Comparison of ENCODE assay signal across 8 cellular contexts in genomic region chr21:42973991-42974831, GRCh38. TPM values are rescaled to one million over a fixed set of nuclear protein-coding genes. Genes with fewer than 3 reads are reported as not detected.
DNase-seq lines count a peak whose midpoint lies in the region; ATAC-seq and TF ChIP-seq lines count a peak whose summit lies in the region.

Gene PKNOX1 (plus strand): TSS chr21:42974562. CDS start chr21:43004382, 29,820 bp downstream.

- H3K9me3 ChIP-seq in ovary, result no peaks in the 10 kb centered on the region
- no peaks in the 10 kb centered on the region for H3K9me3 ChIP-seq in thyroid gland

- peak; percentile 47 for TF ChIP-seq EP300 in ovary (IDR thresholded peaks at IDR 0.05)

- H3K4me3 ChIP-seq in GM12875 (ENCODE audit: low read depth, low read length), result peak within 1 kb of the TSS; percentile 78
- H3K4me3 ChIP-seq in ovary, result peak within 1 kb of the TSS; percentile 79
- H3K4me3 ChIP-seq in thyroid gland (replicated peaks in 1 of 3), result peak within 1 kb of the TSS; percentile 53 to 79 (median 59)

- ATAC-seq in HG02798 (IDR thresholded peaks at IDR 0.05; ENCODE audit: poor library complexity, unreplicated experiment) (peak; percentile 85), Right ventricle myocardium inferior (peak; percentile 97)

- H3K27ac ChIP-seq in ovary, result peak within 1 kb of the TSS; percentile 99
- H3K27ac ChIP-seq in thyroid gland, result peak within 1 kb of the TSS; percentile 93 to 96 (median 96)

- TF ChIP-seq POLR2A in ovary (IDR thresholded peaks at IDR 0.05) (peak; percentile 59), thyroid gland (IDR thresholded peaks at IDR 0.05) (peak; percentile 79 to 92)

- DNase-seq in NCI-H1417 treated with DMSO at 0.1 percent for 48 hours (lab: John Stamatoyannopoulos, UW), result peak; percentile 96
- DNase-seq in SW 1271 (lab: John Stamatoyannopoulos, UW), result peak; percentile 75 to 94
- peak; percentile 96 for DNase-seq in activated naive CD8-positive, alpha-beta T cell treated with anti-CD3 and anti-CD28 coated beads, Interleukin-2, amount 50 U/mL, for 16 hours (ENCODE audit: low read depth, low spot score)
- DNase-seq in Right ventricle myocardium inferior (ENCODE audit: missing footprints), result peak; percentile 100
- DNase-seq in ovary, result peak; percentile 98 to 99 (median 98)
- DNase-seq in thyroid gland, result peak; percentile 99

- H3K4me1 ChIP-seq in ovary (ENCODE audit: insufficient read depth) (no peaks in the 10 kb centered on the region), thyroid gland (peaks cover 14 to 16% of the 10 kb centered on the region in 2 donors)

- no peaks in the 10 kb centered on the region for H3K36me3 ChIP-seq in ovary
- H3K36me3 ChIP-seq in thyroid gland, result no peaks in the 10 kb centered on the region

- intact Hi-C loops in Right ventricle myocardium inferior (cut with DNase I) (loop anchor here (5.0 kb wide), 1 partner anchor 82 kb away; the partner anchor contains the start of gene NDUFV3), ovary (cut with DNase I) (loop anchor here in 1 of 4 donors (5.0 to 10.0 kb wide), 2 partner anchors 79 to 753 kb away; partner anchors contain the start of gene NDUFV3), thyroid gland (cut with DNase I) (no loop called here)

- WGBS in ovary, 3 donors, result 0 to 1% (median 0%) methylated on average over 49 to 106 of the region's 106 CpGs
- 0% methylated on average over 1 to 10 of the region's 106 CpGs for WGBS in thyroid gland, 2 donors

- no peaks in the 10 kb centered on the region for H3K27me3 ChIP-seq in ovary
- H3K27me3 ChIP-seq in thyroid gland, result no peaks in the 10 kb centered on the region

- TF ChIP-seq CTCF in GM12875 (IDR thresholded peaks at IDR 0.05; ENCODE audit: borderline replicate concordance, insufficient read depth, low read depth, low read length) (no peak), ovary (IDR thresholded peaks at IDR 0.05) (no peak), thyroid gland (IDR thresholded peaks at IDR 0.05) (peak in 2 of 6 experiments; percentile 29 to 33)

RNA-seq across cellular contexts. Expression of gene PKNOX1, which starts in this region (rescaled TPM):
- total RNA-seq in Right ventricle myocardium inferior (9.7 TPM), ovary (10 to 100 TPM in 6 of 7 donors, 1 to 10 TPM in 1; 7.0 to 50.9 (median 31.0) TPM), thyroid gland (10 to 100 TPM; 21.3 to 36.2 (median 24.0) TPM)
- polyA plus RNA-seq in ovary, result 10 to 100 TPM; 11.0 to 22.8 TPM

Comparison
In these comparisons a context has a peak if more than half of its experiments do, and no peak if none do; other contexts are left out.
1. Peak in every context shown above with its lines: DNase-seq, ATAC-seq, H3K4me3 ChIP-seq and H3K27ac ChIP-seq.